Comparison of ENCODE assay signal across 8 cellular contexts in the genomic region with DNA sequence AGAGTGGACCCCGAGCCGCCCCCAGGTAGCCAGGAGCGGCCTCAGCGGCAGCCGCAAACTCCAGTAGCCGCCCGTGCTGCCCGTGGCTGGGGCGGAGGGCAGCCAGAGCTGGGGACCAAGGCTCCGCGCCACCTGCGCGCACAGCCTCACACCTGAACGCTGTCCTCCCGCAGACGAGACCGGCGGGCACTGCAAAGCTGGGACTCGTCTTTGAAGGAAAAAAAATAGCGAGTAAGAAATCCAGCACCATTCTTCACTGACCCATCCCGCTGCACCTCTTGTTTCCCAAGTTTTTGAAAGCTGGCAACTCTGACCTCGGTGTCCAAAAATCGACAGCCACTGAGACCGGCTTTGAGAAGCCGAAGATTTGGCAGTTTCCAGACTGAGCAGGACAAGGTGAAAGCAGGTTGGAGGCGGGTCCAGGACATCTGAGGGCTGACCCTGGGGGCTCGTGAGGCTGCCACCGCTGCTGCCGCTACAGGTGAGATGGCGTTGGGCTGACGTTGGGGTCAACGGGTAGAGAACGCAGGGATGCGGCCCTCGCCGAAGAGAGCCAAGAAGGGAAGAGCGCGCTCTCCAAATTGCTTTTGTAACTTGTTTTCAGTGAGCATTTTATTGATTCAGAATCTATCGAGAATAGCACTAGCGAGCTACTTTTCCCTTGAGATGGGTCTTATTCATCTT. TPM values are rescaled to one million over a fixed set of nuclear protein-coding genes. Genes with fewer than 3 reads are reported as not detected.
DNase-seq lines count a peak whose midpoint lies in the region; ATAC-seq and TF ChIP-seq lines count a peak whose summit lies in the region.

No MANE protein-coding gene starts in this region.

- DNase-seq in SJCRH30: peak in 1 of 2 experiments; percentile 17
- DNase-seq in ecto neural progenitor cell (ENCODE audit: low spot score): peak; percentile 53
- peak; percentile 71 for DNase-seq in upper lobe of right lung
- DNase-seq in cerebellar nuclear complex (lab: John Stamatoyannopoulos, UW): no peak
- no peak for DNase-seq in DMS153 treated with DMSO at 0.1 percent for 48 hours (lab: John Stamatoyannopoulos, UW; ENCODE audit: unreplicated experiment)

- peaks cover 12% of the 10 kb centered on the region for H3K4me1 ChIP-seq in SJCRH30
- peaks cover 14 to 17% of the 10 kb centered on the region in 2 donors for H3K4me1 ChIP-seq in mucosa of rectum (ENCODE audit: control insufficient read depth in 2 of 2, insufficient read depth in 2 of 2, low read length in 2 of 2)
- peaks cover 10% of the 10 kb centered on the region for H3K4me1 ChIP-seq in upper lobe of right lung

- H3K4me3 ChIP-seq in SJCRH30 (peak overlapping the region; percentile 64), mucosa of rectum (ENCODE audit: low read length in 2 of 2) (peak overlapping the region; percentile 87 to 98), upper lobe of right lung (peak overlapping the region; percentile 88)

- H3K27me3 ChIP-seq in SJCRH30: no peaks in the 10 kb centered on the region
- H3K27me3 ChIP-seq in mucosa of rectum (ENCODE audit: control insufficient read depth in 2 of 2, insufficient read depth in 2 of 2, low read length in 2 of 2): no peaks in the 10 kb centered on the region
- peaks cover 8% of the 10 kb centered on the region for H3K27me3 ChIP-seq in upper lobe of right lung

- H3K36me3 ChIP-seq in SJCRH30 (no peaks in the 10 kb centered on the region; the same call in 1 of the 2 replicates), mucosa of rectum (ENCODE audit: control insufficient read depth in 2 of 2, insufficient read depth in 2 of 2, low read length in 2 of 2) (peaks cover 8 to 11% of the 10 kb centered on the region in 2 donors), upper lobe of right lung (no peaks in the 10 kb centered on the region)

- no peaks in the 10 kb centered on the region; the same call in 1 of the 2 replicates for H3K9me3 ChIP-seq in SJCRH30 (replicated peaks)
- H3K9me3 ChIP-seq in mucosa of rectum (ENCODE audit: control insufficient read depth in 2 of 2, low read length in 2 of 2): no peaks in the 10 kb centered on the region
- H3K9me3 ChIP-seq in upper lobe of right lung: no peaks in the 10 kb centered on the region

- no peak for TF ChIP-seq CTCF in upper lobe of right lung (IDR thresholded peaks at IDR 0.05)

- intact Hi-C loops in upper lobe of right lung (cut with DNase I): loop anchor here (10.0 kb wide), 1 partner anchor 735 kb away; no protein-coding TSS in a partner anchor

- H3K9ac ChIP-seq in mucosa of rectum (ENCODE audit: low read depth in 1 of 2, low read length in 2 of 2): peak overlapping the region; percentile 96 to 99

- ATAC-seq in GM18858 (IDR thresholded peaks at IDR 0.05; ENCODE audit: unreplicated experiment): peak; percentile 28
- peak; percentile 36 for ATAC-seq in HG02759 (IDR thresholded peaks at IDR 0.05; ENCODE audit: unreplicated experiment)
- ATAC-seq in upper lobe of right lung: no peak

- peak overlapping the region; percentile 16; the same call in 1 of the 2 replicates for H3K27ac ChIP-seq in SJCRH30
- peak overlapping the region; percentile 94 to 99 for H3K27ac ChIP-seq in mucosa of rectum (ENCODE audit: low read depth in 2 of 2, low read length in 2 of 2)
- H3K27ac ChIP-seq in upper lobe of right lung: peak overlapping the region; percentile 76

RNA-seq across cellular contexts. Expression of a gene that starts 0.4 kb away (rescaled TPM):
- 7.4 and 9.6 TPM in 2 replicates for total RNA-seq in SJCRH30 (2014; rRNA removed; shearing (Covaris generic))
- total RNA-seq in upper lobe of right lung: 31.2 TPM

Comparison
In these comparisons a context has a peak if more than half of its experiments do, and no peak if none do; other contexts are left out.
1. DNase-seq: peak in ecto neural progenitor cell (single experiment) and upper lobe of right lung (single experiment); none in cerebellar nuclear complex (0 of 2) and DMS153 treated with DMSO at 0.1 percent for 48 hours (single experiment).
2. H3K27ac ChIP-seq: peak in every context shown above with its lines; median percentile 96 in mucosa of rectum; 76 in upper lobe of right lung; 16 in SJCRH30.
3. Peak in every context shown above with its lines, with median percentiles within 50 percentile points of each other: H3K4me3 ChIP-seq.